ENCODE assay signal across 1 cellular context in genomic region chr13:69980799-69981198, GRCh38.
TF ChIP-seq lines count a peak whose summit lies in the region.

No MANE protein-coding gene starts in this region.

TF ChIP-seq in SK-N-SH, 30 proteins besides CTCF, POLR2A, EP300 and RAD21 (continued from another document):
- TF ChIP-seq REST (IDR thresholded peaks at IDR 0.05; ENCODE audit: low read depth, low read length) (no peak), JUND (IDR thresholded peaks at IDR 0.05) (no peak), TEAD4 (IDR thresholded peaks at IDR 0.05; ENCODE audit: borderline replicate concordance, insufficient read depth) (no peak)
